In the genomic region with DNA sequence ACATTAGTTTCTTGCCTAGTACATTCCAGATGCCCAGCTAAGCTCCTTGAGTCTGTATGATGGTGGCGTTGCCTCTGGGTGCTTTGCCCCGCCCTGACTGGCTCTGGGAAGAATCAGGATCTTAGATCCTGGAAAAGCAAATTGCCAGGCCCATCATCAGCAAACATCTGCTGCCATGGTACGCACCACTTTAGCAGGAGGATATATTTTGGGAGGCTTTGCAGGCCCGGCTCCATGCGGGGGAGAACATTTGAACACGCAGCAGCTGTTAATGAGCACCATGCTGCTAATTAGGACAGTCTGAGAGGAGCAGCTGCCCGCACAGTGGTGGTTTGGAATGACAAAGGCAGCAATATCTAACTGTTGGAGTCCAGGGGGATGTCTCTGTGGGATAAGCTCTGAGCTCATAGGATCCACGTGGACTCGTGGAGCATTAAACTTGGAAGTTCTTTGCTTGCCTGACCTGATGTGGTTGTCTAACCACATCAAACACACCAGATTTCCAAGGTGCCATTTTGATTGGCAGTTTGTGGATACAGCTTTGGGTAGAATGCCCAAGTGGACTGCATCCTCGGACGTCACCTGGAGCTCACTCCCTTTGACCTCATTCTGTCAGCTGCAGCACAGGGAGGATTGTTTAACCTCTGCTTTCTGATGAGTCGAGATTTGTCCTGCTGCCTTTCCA, we compare ENCODE assay signal across 16 cellular contexts.
DNase-seq lines count a peak whose midpoint lies in the region; FAIRE-seq and TF ChIP-seq lines count a peak whose summit lies in the region.
"Had no signal": no experiment of that assay in that cellular context is flagged by ENCODE, and none has a peak within 500 bp of the region (broad histone marks: within the 10 kb centered on the region; RNA-seq: fewer than 3 reads in every experiment).

No MANE protein-coding gene starts in this region.

- H3K9ac ChIP-seq in neural progenitor cell, result no peak overlapping the region

- no peak overlapping the region for H3K4me3 ChIP-seq in bronchial epithelial cell (ENCODE audit: low read depth, low read length)
- H3K4me3 ChIP-seq in neural progenitor cell, result no peak overlapping the region

- H3K79me2 ChIP-seq in neural progenitor cell (ENCODE audit: low read depth), result no peaks in the 10 kb centered on the region

- H2AFZ ChIP-seq in neural progenitor cell (replicated peaks), result peak overlapping the region; percentile 47

- no peak for TF ChIP-seq CTCF in bronchial epithelial cell (IDR thresholded peaks at IDR 0.05; ENCODE audit: insufficient read depth, low read length, severe bottlenecking)
- TF ChIP-seq CTCF in neural progenitor cell (IDR thresholded peaks at IDR 0.05), result no peak

- FAIRE-seq in bronchial epithelial cell (lab: Jason Lieb, UNC), result peak; percentile 77
- no peak for FAIRE-seq in RCC 7860 (lab: Jason Lieb, UNC)

- peaks cover 49% of the 10 kb centered on the region for H3K4me1 Mint-ChIP-seq in neural progenitor cell

- no peaks in the 10 kb centered on the region for H3F3A ChIP-seq in neural progenitor cell (ENCODE audit: low read depth)

- H3K27me3 ChIP-seq in bronchial epithelial cell (ENCODE audit: control insufficient read depth, insufficient read depth, low read length) (peaks cover 10% of the 10 kb centered on the region), neural progenitor cell (no peaks in the 10 kb centered on the region)

- H3K9me3 ChIP-seq in neural progenitor cell (ENCODE audit: low read depth), result no peaks in the 10 kb centered on the region

- H3K9me3 Mint-ChIP-seq in neural progenitor cell, result peaks cover 2% of the 10 kb centered on the region
- H3K9me3 Mint-ChIP-seq: CD4-positive, alpha-beta T cell; H9 had no signal

- no peak overlapping the region for H3K27ac ChIP-seq in neural progenitor cell

- H3K36me3 ChIP-seq in bronchial epithelial cell (ENCODE audit: control insufficient read depth, insufficient read depth, low read length) (no peaks in the 10 kb centered on the region), neural progenitor cell (no peaks in the 10 kb centered on the region)

- no peaks in the 10 kb centered on the region for H4K20me1 ChIP-seq in neural progenitor cell (ENCODE audit: low read depth)

- peaks cover 6% of the 10 kb centered on the region for H3K4me1 ChIP-seq in neural progenitor cell

- no peak overlapping the region for H3K27ac Mint-ChIP-seq in neural progenitor cell
- H3K27ac Mint-ChIP-seq: H9 had no signal

- no peaks in the 10 kb centered on the region for H3K36me3 Mint-ChIP-seq in neural progenitor cell

- peaks cover 12% of the 10 kb centered on the region for H3K27me3 Mint-ChIP-seq in neural progenitor cell (ENCODE audit: insufficient read depth, low read depth)
- H3K27me3 Mint-ChIP-seq: CD4-positive, alpha-beta T cell had no signal

- peak; percentile 58 for DNase-seq in Ammon's horn (ENCODE audit: low spot score)
- DNase-seq in NCI-H1694 (lab: John Stamatoyannopoulos, UW), result peak; percentile 53
- DNase-seq in bronchial epithelial cell (ENCODE audit: low read depth), result no peak
- DNase-seq in neural progenitor cell (ENCODE audit: low spot score), result no peak
- DNase-seq in RCC 7860 (ENCODE audit: low spot score), result no peak
- DNase-seq in activated T-cell treated with anti-CD3 and anti-CD28 coated beads, Interleukin-2, amount 50 U/mL, for 48 hours, result no peak
- DNase-seq in AG20443 (ENCODE audit: low spot score), result no peak
- DNase-seq: AML-193; CD4-positive, alpha-beta T cell; H9; KG1; NCI-H1092; NCI-H2029; NCI-H2227 treated with DMSO at 0.1 percent for 48 hours; NCI-H774; SHP77 treated with DMSO at 0.1 percent for 48 hours had no signal

- no peak overlapping the region for H3K4me3 Mint-ChIP-seq in neural progenitor cell
- H3K4me3 Mint-ChIP-seq: CD4-positive, alpha-beta T cell; H9 had no signal

- no peak overlapping the region for H3K4me2 ChIP-seq in neural progenitor cell

Comparison
In these comparisons a context has a peak if more than half of its experiments do, and no peak if none do; other contexts are left out.
1. DNase-seq: peak in Ammon's horn (single experiment) and NCI-H1694 (single experiment); none in bronchial epithelial cell (single experiment), neural progenitor cell (single experiment), RCC 7860 (single experiment), activated T-cell treated with anti-CD3 and anti-CD28 coated beads, Interleukin-2, amount 50 U/mL, for 48 hours (0 of 2) and AG20443 (single experiment).